Comparison of ENCODE assay signal across 28 cellular contexts in the genomic region with DNA sequence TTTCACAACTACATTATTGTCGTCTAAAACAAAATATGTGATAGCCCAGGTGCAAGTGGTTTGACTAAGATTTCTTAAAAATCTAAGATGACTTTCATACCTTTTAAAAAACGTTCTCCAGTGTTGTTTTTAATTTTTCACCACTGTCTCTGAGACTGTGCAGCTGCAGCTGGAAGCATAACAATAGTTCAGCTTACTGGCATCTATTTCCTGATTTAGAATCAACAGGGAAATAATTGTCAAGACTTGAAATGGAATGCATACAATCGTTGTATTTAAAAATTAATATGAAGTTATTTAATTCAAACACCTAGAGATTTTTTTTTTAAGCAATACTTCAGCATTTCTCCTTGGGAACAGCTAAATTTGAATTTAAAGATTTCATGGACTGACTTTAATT.
DNase-seq lines count a peak whose midpoint lies in the region; ATAC-seq and TF ChIP-seq lines count a peak whose summit lies in the region.
"Had no signal": no experiment of that assay in that cellular context is flagged by ENCODE, and none has a peak within 500 bp of the region (broad histone marks: within the 10 kb centered on the region; RNA-seq: fewer than 3 reads in every experiment).

No MANE protein-coding gene starts in this region.

- WGBS in transverse colon (ENCODE audit: low coverage in 1 of 2), 2 donors = 32 to 38% methylated on average over 3 of the region's 3 CpGs

- no peaks in the 10 kb centered on the region for H3K4me1 ChIP-seq in transverse colon
- H3K4me1 ChIP-seq: A549, SJCRH30 had no signal

- H3K36me3 ChIP-seq in transverse colon = no peaks in the 10 kb centered on the region
- H3K36me3 ChIP-seq: MG63, SJCRH30 had no signal

- H3K27ac ChIP-seq in caudate nucleus (ENCODE audit: low read depth, low read length) (peak overlapping the region; percentile 75), transverse colon (no peak overlapping the region)
- H3K27ac ChIP-seq: A549, SJCRH30 had no signal

- TF ChIP-seq EP300 in transverse colon (IDR thresholded peaks at IDR 0.05; ENCODE audit: low read depth) = no peak

- no peak for TF ChIP-seq CTCF in transverse colon (IDR thresholded peaks at IDR 0.05)

- H3K9me3 ChIP-seq in transverse colon = no peaks in the 10 kb centered on the region
- H3K9me3 ChIP-seq: A549, SJCRH30 had no signal

- no peak overlapping the region for H3K4me3 ChIP-seq in transverse colon
- H3K4me3 ChIP-seq: A549, GM12878, MG63, SJCRH30 had no signal

- no peak for TF ChIP-seq POLR2A in transverse colon (IDR thresholded peaks at IDR 0.05)

- in situ Hi-C loops in transverse colon (cut with MboI; ENCODE audit: low pct_ligation_motif_present in 1 of 4, low pct_unique_long_range_greater_than_20kb in 1 of 4, low sequenced_read_pairs in 3 of 4) = no loop called here

- intact Hi-C loops in transverse colon (cut with DNase I; ENCODE audit: low total_unique reads) = no loop called here

- DNase-seq in Ammon's horn (ENCODE audit: low spot score) = peak; percentile 29
- peak; percentile 6 for DNase-seq in DMS53 treated with DMSO at 0.1 percent for 48 hours (lab: John Stamatoyannopoulos, UW; ENCODE audit: unreplicated experiment)
- peak in 1 of 61 donors; percentile 19 for DNase-seq in caudate nucleus (lab: John Stamatoyannopoulos, UW)
- DNase-seq in midbrain (lab: John Stamatoyannopoulos, UW) = peak; percentile 38
- no peak for DNase-seq in stimulated activated CD4-positive, alpha-beta T cell treated with anti-CD3 and anti-CD28 coated beads, Interleukin-4, amount 100 ng/mL, for 1 hour
- no peak for DNase-seq in transverse colon
- DNase-seq: AML-193; C1 segment of cervical spinal cord; CD4-positive, alpha-beta memory T cell; COR-L47; DMS79; EL; GDM1; HCEC 1CT; IMR-90; KG1; MG63; NCI-H1694; NCI-H2081 treated with DMSO at 0.1 percent for 48 hours; NCI-H446; NCI-H524 treated with DMSO at 0.1 percent for 48 hours; PC-3; SJCRH30 had no signal

- H3K27me3 ChIP-seq in transverse colon = no peaks in the 10 kb centered on the region
- H3K27me3 ChIP-seq: MG63, SJCRH30 had no signal

- no peak for ATAC-seq in GM21786 (IDR thresholded peaks at IDR 0.05; ENCODE audit: unreplicated experiment)
- ATAC-seq: A549, GM12878, PC-3, Right ventricle myocardium inferior, SK-N-SH treated with all-trans-retinoic acid at 6 μM for 48 hours had no signal

Comparison
In these comparisons a context has a peak if more than half of its experiments do, and no peak if none do; other contexts are left out.
1. DNase-seq: peak in Ammon's horn (single experiment), DMS53 treated with DMSO at 0.1 percent for 48 hours (single experiment) and midbrain (single experiment); none in stimulated activated CD4-positive, alpha-beta T cell treated with anti-CD3 and anti-CD28 coated beads, Interleukin-4, amount 100 ng/mL, for 1 hour (single experiment) and transverse colon (single experiment).